In the genomic region with DNA sequence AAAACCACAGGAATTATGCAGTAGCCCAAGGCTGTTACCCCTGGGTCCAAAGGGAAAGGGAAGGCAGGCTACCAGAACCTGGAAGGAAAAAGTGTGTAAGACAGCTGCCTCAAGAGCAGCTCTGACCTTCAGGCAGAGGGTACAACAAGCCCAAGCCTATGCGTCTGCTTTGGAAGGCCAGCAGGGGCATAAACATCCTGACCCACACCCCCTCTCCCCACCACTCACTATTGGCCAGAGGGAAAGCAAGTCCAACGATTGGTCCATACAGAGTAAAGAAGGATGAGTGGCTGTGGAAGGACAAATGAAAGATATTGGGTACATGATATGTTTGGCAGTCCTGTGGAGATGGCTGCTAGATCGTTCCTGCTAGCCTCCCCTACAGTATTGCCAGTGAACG, we compare ENCODE assay signal across 28 cellular contexts.
"Had no signal": no experiment of that assay in that cellular context is flagged by ENCODE, and none has a peak within 500 bp of the region (broad histone marks: within the 10 kb centered on the region; RNA-seq: fewer than 3 reads in every experiment).

No MANE protein-coding gene starts in this region.

- ATAC-seq: activated naive CD4-positive, alpha-beta T cell treated with anti-CD3 and anti-CD28 coated beads, Interleukin-2, amount 50 U/mL, for 72 hours; activated T-cell treated with anti-CD3 and anti-CD28 coated beads, Interleukin-2, amount 50 U/mL, for 72 hours; gastroesophageal sphincter had no signal

- DNase-seq: activated CD4-positive, alpha-beta memory T cell treated with anti-CD3 and anti-CD28 coated beads, Interleukin-2, amount 10 ng/mL, durations not matched to agents 7 days and 5 days; activated CD4-positive, alpha-beta T cell treated with anti-CD3 and anti-CD28 coated beads for 1 hour; activated CD4-positive, alpha-beta T cell treated with anti-CD3 and anti-CD28 coated beads for 4 hours; activated CD4-positive, alpha-beta T cell treated with anti-CD3 and anti-CD28 coated beads, Interleukin-2, amount 10 ng/mL, durations not matched to agents 7 days and 5 days; activated CD4-positive, alpha-beta T cell treated with anti-CD3 and anti-CD28 coated beads, Interleukin-2, amount 50 U/mL, for 4 hours; activated CD8-positive, alpha-beta memory T cell treated with anti-CD3 and anti-CD28 coated beads, Interleukin-2, amount 50 U/mL, for 48 hours; activated gamma-delta T cell; activated naive CD4-positive, alpha-beta T cell; activated naive CD4-positive, alpha-beta T cell treated with anti-CD3 and anti-CD28 coated beads, Interleukin-2, amount 10 ng/mL, durations not matched to agents 7 days and 5 days; activated naive CD8-positive, alpha-beta T cell treated with anti-CD3 and anti-CD28 coated beads, Interleukin-2, amount 10 ng/mL, durations not matched to agents 7 days and 5 days; activated T-cell treated with anti-CD3 and anti-CD28 coated beads for 4 hours; activated T-cell treated with anti-CD3 and anti-CD28 coated beads, Interleukin-2, amount 50 U/mL, for 24 hours; activated T-cell treated with anti-CD3 and anti-CD28 coated beads, Interleukin-2, amount 50 U/mL, for 72 hours; central memory CD4-positive, alpha-beta T cell; cerebellar nuclear complex; colonic mucosa; effector CD8-positive, alpha-beta T cell; esophagus squamous epithelium; foreskin melanocyte; T-helper 2 cell had no signal

- H3K4me3 ChIP-seq: ascending aorta, breast epithelium, cardiac muscle cell, colonic mucosa, esophagus squamous epithelium, gastroesophageal sphincter had no signal

- H3K27me3 ChIP-seq: ascending aorta, cardiac muscle cell, colonic mucosa had no signal

- H3K4me1 ChIP-seq: ascending aorta, breast epithelium, colonic mucosa, esophagus squamous epithelium, gastroesophageal sphincter had no signal

- H3K27ac ChIP-seq: ascending aorta, breast epithelium, cardiac muscle cell, colonic mucosa, epithelial cell of prostate, esophagus squamous epithelium, gastroesophageal sphincter had no signal

- H3K9me3 ChIP-seq: ascending aorta, breast epithelium, colonic mucosa, esophagus squamous epithelium, gastroesophageal sphincter had no signal

- FAIRE-seq: endometrium, endothelial cell of umbilical vein had no signal

- H3K36me3 ChIP-seq: ascending aorta, breast epithelium, cardiac muscle cell, colonic mucosa, esophagus squamous epithelium, gastroesophageal sphincter had no signal
